Comparison of ENCODE assay signal across 8 cellular contexts in genomic region chr11:77151804-77152513, GRCh38. TPM values are rescaled to one million over a fixed set of nuclear protein-coding genes. Genes with fewer than 3 reads are reported as not detected.
DNase-seq lines count a peak whose midpoint lies in the region; ATAC-seq, FAIRE-seq and TF ChIP-seq lines count a peak whose summit lies in the region.

No MANE protein-coding gene starts in this region.

- H3K36me3 Mint-ChIP-seq in activated CD8-positive, alpha-beta memory T cell treated with anti-CD3 and anti-CD28 coated beads, Interleukin-2, amount 10 ng/mL, durations not matched to agents 7 days and 5 days, result no peaks in the 10 kb centered on the region

- peak; percentile 99 for FAIRE-seq in urothelium cell line (lab: Jason Lieb, UNC)

- TF ChIP-seq CTCF in GM10248 (IDR thresholded peaks at IDR 0.05; ENCODE audit: control extremely low read depth, extremely low read depth, low read depth, missing control alignments), result no peak

- peaks cover 64% of the 10 kb centered on the region for H3K4me1 Mint-ChIP-seq in activated CD8-positive, alpha-beta memory T cell treated with anti-CD3 and anti-CD28 coated beads, Interleukin-2, amount 10 ng/mL, durations not matched to agents 7 days and 5 days

- peak overlapping the region; percentile 76 for H3K27ac Mint-ChIP-seq in activated CD8-positive, alpha-beta memory T cell treated with anti-CD3 and anti-CD28 coated beads, Interleukin-2, amount 10 ng/mL, durations not matched to agents 7 days and 5 days

- CTCF ChIA-PET in activated CD8-positive, alpha-beta memory T cell treated with anti-CD3 and anti-CD28 coated beads, Interleukin-2, amount 10 ng/mL, durations not matched to agents 7 days and 5 days (lab: Charles Lee), result interaction anchor here (1.0 to 4.2 kb wide), 3 partner anchors 25 to 233 kb away, joined by 3 to 21 read pairs (median 5); partner anchors contain the start of gene MYO7A
- CTCF ChIA-PET in GM10248 (lab: Yijun Ruan, JAX), result no interaction called here

- no peaks in the 10 kb centered on the region for H3K9me3 Mint-ChIP-seq in activated CD8-positive, alpha-beta memory T cell treated with anti-CD3 and anti-CD28 coated beads, Interleukin-2, amount 10 ng/mL, durations not matched to agents 7 days and 5 days (ENCODE audit: low read depth)

- peak; percentile 13 for DNase-seq in stimulated activated CD4-positive, alpha-beta T cell treated with anti-CD3 and anti-CD28 coated beads, Interleukin-12 subunit alpha, Interleukin-12 subunit beta, amount 100 ng/mL, for 4 hours
- no peak for DNase-seq in stimulated activated CD4-positive, alpha-beta T cell treated with anti-CD3 and anti-CD28 coated beads, Interleukin-4, amount 100 ng/mL, for 1 hour
- peak; percentile 90 for DNase-seq in activated CD8-positive, alpha-beta memory T cell treated with anti-CD3 and anti-CD28 coated beads, Interleukin-2, amount 10 ng/mL, durations not matched to agents 7 days and 5 days
- DNase-seq in iris pigment epithelial cell (ENCODE audit: low read depth) (peak; percentile 31), urothelium cell line (ENCODE audit: low spot score) (peak; percentile 53), GM10248 (ENCODE audit: extremely low spot score) (no peak)

- peak; percentile 66 for ATAC-seq in activated CD8-positive, alpha-beta memory T cell treated with anti-CD3 and anti-CD28 coated beads, Interleukin-2, amount 10 ng/mL, durations not matched to agents 7 days and 5 days
- ATAC-seq in HG02759 (IDR thresholded peaks at IDR 0.05; ENCODE audit: unreplicated experiment) (no peak), HG03039 (IDR thresholded peaks at IDR 0.05; ENCODE audit: unreplicated experiment) (no peak)

- no peak overlapping the region for H3K4me3 Mint-ChIP-seq in activated CD8-positive, alpha-beta memory T cell treated with anti-CD3 and anti-CD28 coated beads, Interleukin-2, amount 10 ng/mL, durations not matched to agents 7 days and 5 days

- POLR2A ChIA-PET in GM10248 (lab: Yijun Ruan, JAX), result no interaction called here

- H3K27me3 Mint-ChIP-seq in activated CD8-positive, alpha-beta memory T cell treated with anti-CD3 and anti-CD28 coated beads, Interleukin-2, amount 10 ng/mL, durations not matched to agents 7 days and 5 days, result peaks cover 35% of the 10 kb centered on the region

RNA-seq across cellular contexts. Expression of gene MYO7A, which starts 23.9 kb away (rescaled TPM):
- total RNA-seq in activated CD8-positive, alpha-beta memory T cell treated with anti-CD3 and anti-CD28 coated beads, Interleukin-2, amount 10 ng/mL, durations not matched to agents 7 days and 5 days, result under 1 TPM; 0.23 to 0.28 TPM

RNA-seq across cellular contexts. Expression of gene OMP, which starts 49.3 kb away (rescaled TPM):
- not detected for total RNA-seq in activated CD8-positive, alpha-beta memory T cell treated with anti-CD3 and anti-CD28 coated beads, Interleukin-2, amount 10 ng/mL, durations not matched to agents 7 days and 5 days

Comparison
In these comparisons a context has a peak if more than half of its experiments do, and no peak if none do; other contexts are left out.
1. DNase-seq: peak in stimulated activated CD4-positive, alpha-beta T cell treated with anti-CD3 and anti-CD28 coated beads, Interleukin-12 subunit alpha, Interleukin-12 subunit beta, amount 100 ng/mL, for 4 hours (single experiment), activated CD8-positive, alpha-beta memory T cell treated with anti-CD3 and anti-CD28 coated beads, Interleukin-2, amount 10 ng/mL, durations not matched to agents 7 days and 5 days (single experiment), iris pigment epithelial cell (single experiment) and urothelium cell line (single experiment); none in stimulated activated CD4-positive, alpha-beta T cell treated with anti-CD3 and anti-CD28 coated beads, Interleukin-4, amount 100 ng/mL, for 1 hour (single experiment) and GM10248 (single experiment).